23 cellular contexts compared by ENCODE assay signal in the genomic region with DNA sequence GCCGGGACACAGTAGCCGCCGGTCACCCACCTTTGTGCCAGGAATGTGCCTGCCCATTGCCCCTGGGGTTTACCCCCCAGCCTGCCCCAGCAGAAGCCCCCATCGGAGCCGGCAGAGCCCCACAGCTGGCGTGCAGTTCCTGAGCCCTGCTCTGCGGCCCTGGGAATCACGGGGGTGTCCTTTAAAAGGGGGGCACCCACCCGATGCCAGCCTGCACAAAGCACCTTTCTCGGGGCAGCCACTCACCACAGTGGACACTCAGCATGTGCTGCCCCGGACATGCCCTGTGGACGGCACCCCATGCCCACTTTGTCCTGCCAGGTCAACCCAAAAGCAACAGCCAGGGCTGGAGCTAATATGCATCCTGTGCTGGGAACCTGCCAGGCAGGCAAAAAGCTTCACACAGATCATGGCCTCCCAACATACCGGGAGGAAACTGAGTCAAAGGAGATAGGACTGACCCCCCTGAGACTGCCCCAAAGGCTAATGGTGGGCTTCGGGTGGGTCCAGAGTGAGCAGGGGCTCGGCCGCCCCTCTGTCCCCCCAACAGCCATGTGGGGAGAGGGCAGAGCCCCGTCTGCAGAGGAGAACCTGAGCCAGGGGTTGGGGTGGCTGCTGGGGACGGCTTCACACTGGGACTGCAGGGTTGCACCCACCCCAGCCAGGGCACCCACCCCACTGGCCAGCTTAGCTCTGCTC.
"Had no signal": no experiment of that assay in that cellular context is flagged by ENCODE, and none has a peak within 500 bp of the region (broad histone marks: within the 10 kb centered on the region; RNA-seq: fewer than 3 reads in every experiment).

No MANE protein-coding gene starts in this region.

- H3K9me3 ChIP-seq: adrenal gland, ascending aorta, colonic mucosa, heart right ventricle, thyroid gland had no signal

- H3K27ac ChIP-seq: ascending aorta, colonic mucosa, epithelial cell of prostate, heart right ventricle, thyroid gland had no signal

- ATAC-seq: activated T-cell treated with anti-CD3 and anti-CD28 coated beads, Interleukin-2, amount 50 U/mL, for 4 hours; heart right ventricle; naive thymus-derived CD4-positive, alpha-beta T cell had no signal

- H3K27ac Mint-ChIP-seq: activated naive CD8-positive, alpha-beta T cell; activated T-helper 2 cell treated with anti-CD3 and anti-CD28 coated beads, Interferon-gamma antibody, Interleukin-2, Interleukin-4, amounts not matched to agents 10 μg/mL and 5 μg/mL and 100 μg/mL, durations not matched to agents 14 hours and 24 hours and 36 hours had no signal

- H3K4me3 Mint-ChIP-seq: activated naive CD8-positive, alpha-beta T cell; activated T-cell treated with anti-CD3 and anti-CD28 coated beads, Interleukin-2, amount 50 U/mL, for 4 hours; central memory CD8-positive, alpha-beta T cell; naive thymus-derived CD4-positive, alpha-beta T cell had no signal

- H3K36me3 ChIP-seq: adrenal gland, ascending aorta, colonic mucosa, heart right ventricle, thyroid gland had no signal

- H3K36me3 Mint-ChIP-seq: activated naive CD8-positive, alpha-beta T cell had no signal

- H3K9me3 Mint-ChIP-seq: activated T-cell treated with anti-CD3 and anti-CD28 coated beads, Interleukin-2, amount 50 U/mL, for 4 hours; central memory CD8-positive, alpha-beta T cell had no signal

- DNase-seq: activated CD4-positive, alpha-beta T cell treated with anti-CD3 and anti-CD28 coated beads, Interleukin-2, amount 50 U/mL, for 4 hours; activated CD8-positive, alpha-beta memory T cell treated with anti-CD3 and anti-CD28 coated beads for 24 hours; activated CD8-positive, alpha-beta memory T cell treated with anti-CD3 and anti-CD28 coated beads, Interleukin-2, amount 50 U/mL, for 4 hours; activated naive CD4-positive, alpha-beta T cell; activated T-cell treated with anti-CD3 and anti-CD28 coated beads, Interleukin-2, amount 50 U/mL, for 4 hours; adrenal gland; colonic mucosa; islet precursor cell; left colon; naive thymus-derived CD4-positive, alpha-beta T cell; stimulated activated CD4-positive, alpha-beta T cell treated with anti-CD3 and anti-CD28 coated beads, Interleukin-4, amount 100 ng/mL, for 1 hour; stimulated activated naive CD4-positive, alpha-beta T cell treated with Interleukin-2 at 50 U/mL for 16 hours; T-helper 1 cell; T-helper 9 cell; thyroid gland had no signal

- H3K4me3 ChIP-seq: adrenal gland, ascending aorta, colonic mucosa, heart right ventricle, lung, thyroid gland had no signal

- H3K27me3 ChIP-seq: adrenal gland, ascending aorta, colonic mucosa, dorsolateral prefrontal cortex, thyroid gland had no signal

- H3K27me3 Mint-ChIP-seq: activated naive CD8-positive, alpha-beta T cell; central memory CD8-positive, alpha-beta T cell; naive thymus-derived CD4-positive, alpha-beta T cell had no signal
